In the genomic region with DNA sequence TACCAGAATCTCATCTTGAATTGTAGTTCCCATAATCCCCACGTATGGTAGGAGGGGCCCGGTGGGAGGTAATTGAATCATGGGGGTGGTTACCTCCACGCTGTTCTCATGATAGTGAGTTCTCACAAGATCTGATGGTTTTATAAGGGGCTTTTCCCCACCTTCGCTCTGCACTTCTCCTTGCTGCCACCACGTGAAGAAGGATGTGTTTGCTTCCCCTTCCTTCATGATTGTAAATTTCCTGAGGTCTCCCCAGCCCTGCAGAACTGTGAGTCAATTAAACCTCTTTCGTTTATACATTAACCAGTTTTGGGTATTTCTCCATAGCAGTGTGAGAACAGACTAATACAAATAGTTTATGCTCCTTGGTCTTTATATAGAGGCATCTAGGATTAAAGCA, we compare ENCODE assay signal across 8 cellular contexts. TPM values are rescaled to one million over a fixed set of nuclear protein-coding genes. Genes with fewer than 3 reads are reported as not detected.
DNase-seq lines count a peak whose midpoint lies in the region; ATAC-seq, FAIRE-seq and TF ChIP-seq lines count a peak whose summit lies in the region.
"Not testable (repeated sequence)": the region's sequence is repeated elsewhere in the genome, so short reads cannot be mapped to it uniquely, and the experiment has no call there.

No MANE protein-coding gene starts in this region.

- not testable (repeated sequence) for H3K36me3 Mint-ChIP-seq in activated B cell treated with CpG ODN at 0.5 μM for 24 hours (ENCODE audit: low read depth); activated T-cell treated with anti-CD3 and anti-CD28 coated beads, Interleukin-2, amount 50 U/mL, for 24 hours (ENCODE audit: low read depth); activated naive CD8-positive, alpha-beta T cell treated with anti-CD3 and anti-CD28 coated beads, Interleukin-2, amount 50 U/mL, for 24 hours (ENCODE audit: low read depth)

- H3K4me1 ChIP-seq in A549 = not testable (repeated sequence)

- intact Hi-C loops in activated B cell treated with CpG ODN at 0.5 μM for 24 hours (cut with micrococcal nuclease) = loop anchor here (5.0 to 10.0 kb wide), 3 partner anchors 268 to 1111 kb away; partner anchors contain the start of gene GABRB2

- H3K9me3 ChIP-seq in A549 = not testable (repeated sequence)

- 5% methylated on average over 6 of the region's 6 CpGs for WGBS in A549 (ENCODE audit: missing lambda C conversion rate)

- ATAC-seq in A549; activated B cell treated with CpG ODN at 0.5 μM for 24 hours (ENCODE audit: low read depth): not testable (repeated sequence)
- peak; percentile 31 for ATAC-seq in activated naive CD8-positive, alpha-beta T cell treated with anti-CD3 and anti-CD28 coated beads, Interleukin-2, amount 50 U/mL, for 24 hours

- not testable (repeated sequence) for H3K9me3 Mint-ChIP-seq in activated B cell treated with CpG ODN at 0.5 μM for 24 hours; activated T-cell treated with anti-CD3 and anti-CD28 coated beads, Interleukin-2, amount 50 U/mL, for 24 hours; activated naive CD8-positive, alpha-beta T cell treated with anti-CD3 and anti-CD28 coated beads, Interleukin-2, amount 50 U/mL, for 24 hours

- not testable (repeated sequence) for H3K4me3 Mint-ChIP-seq in activated B cell treated with CpG ODN at 0.5 μM for 24 hours; activated T-cell treated with anti-CD3 and anti-CD28 coated beads, Interleukin-2, amount 50 U/mL, for 24 hours
- H3K4me3 Mint-ChIP-seq in activated naive CD8-positive, alpha-beta T cell treated with anti-CD3 and anti-CD28 coated beads, Interleukin-2, amount 50 U/mL, for 24 hours = peak overlapping the region; percentile 41

- not testable (repeated sequence) for H3K27me3 Mint-ChIP-seq in activated B cell treated with CpG ODN at 0.5 μM for 24 hours; activated T-cell treated with anti-CD3 and anti-CD28 coated beads, Interleukin-2, amount 50 U/mL, for 24 hours; activated naive CD8-positive, alpha-beta T cell treated with anti-CD3 and anti-CD28 coated beads, Interleukin-2, amount 50 U/mL, for 24 hours

- H3K27ac Mint-ChIP-seq in activated B cell treated with CpG ODN at 0.5 μM for 24 hours = peak overlapping the region; percentile 9
- peak overlapping the region; percentile 80 for H3K27ac Mint-ChIP-seq in activated T-cell treated with anti-CD3 and anti-CD28 coated beads, Interleukin-2, amount 50 U/mL, for 24 hours
- H3K27ac Mint-ChIP-seq in activated naive CD8-positive, alpha-beta T cell treated with anti-CD3 and anti-CD28 coated beads, Interleukin-2, amount 50 U/mL, for 24 hours = peak overlapping the region; percentile 75

- H3K4me3 ChIP-seq in A549 = not testable (repeated sequence)

- CTCF ChIA-PET in A549 (lab: Yijun Ruan, JAX) (interaction anchor here (5.7 kb wide), 1 partner anchor 12 kb away, joined by 139 read pairs; the partner anchor contains the start of genes PTTG1 and SLU7), activated B cell treated with CpG ODN at 0.5 μM for 24 hours (lab: Charles Lee) (interaction anchor here (0.8 to 6.6 kb wide), 3 partner anchors 30 to 71 kb away, joined by 3 to 132 read pairs (median 128); no protein-coding TSS in a partner anchor)

- peak overlapping the region; percentile 21; the same call in 2 of the 3 replicates for H3K4me2 ChIP-seq in A549

- TF ChIP-seq RAD21 in A549 (conservative IDR thresholded peaks at IDR 0.05 in 1 of 2, IDR thresholded peaks at IDR 0.05 in 1 of 2) = not testable (repeated sequence)

- FAIRE-seq in A549 (lab: Jason Lieb, UNC) = not testable (repeated sequence)
- FAIRE-seq in GM12891 (lab: Jason Lieb, UNC) = peak; percentile 45

- not testable (repeated sequence) for DNase-seq in A549 (ENCODE audit: low read depth in 1 of 2, low spot score in 1 of 2); GM12891 (ENCODE audit: insufficient read length, low spot score); activated B cell treated with CpG ODN at 0.5 μM for 24 hours; activated T-cell treated with anti-CD3 and anti-CD28 coated beads, Interleukin-2, amount 50 U/mL, for 24 hours
- DNase-seq in NCI-H82 (lab: John Stamatoyannopoulos, UW) (peak; percentile 16), left kidney (ENCODE audit: low read depth, low spot score) (peak; percentile 21)
- peak; percentile 26 for DNase-seq in activated naive CD8-positive, alpha-beta T cell treated with anti-CD3 and anti-CD28 coated beads, Interleukin-2, amount 50 U/mL, for 24 hours
- peak; percentile 43 for DNase-seq in stimulated activated CD8-positive, alpha-beta memory T cell treated with anti-CD3 and anti-CD28 coated beads, Interleukin-4, amount 100 ng/mL, for 48 hours

- not testable (repeated sequence) for H3K27ac ChIP-seq in A549

- not testable (repeated sequence) for TF ChIP-seq EP300 in A549 (IDR thresholded peaks at IDR 0.05)

- not testable (repeated sequence) for TF ChIP-seq CTCF in A549 (IDR thresholded peaks at IDR 0.05); activated B cell treated with CpG ODN at 0.5 μM for 24 hours (IDR thresholded peaks at IDR 0.05)

- not testable (repeated sequence) for TF ChIP-seq POLR2A in A549 (IDR thresholded peaks at IDR 0.05; ENCODE audit: low read length); GM12891 (IDR thresholded peaks at IDR 0.05; ENCODE audit: low read depth, low read length)

- peaks cover 73% of the 10 kb centered on the region for H3K4me1 Mint-ChIP-seq in activated B cell treated with CpG ODN at 0.5 μM for 24 hours
- H3K4me1 Mint-ChIP-seq in activated T-cell treated with anti-CD3 and anti-CD28 coated beads, Interleukin-2, amount 50 U/mL, for 24 hours (ENCODE audit: low read depth) = peaks cover 48% of the 10 kb centered on the region
- peaks cover 63% of the 10 kb centered on the region for H3K4me1 Mint-ChIP-seq in activated naive CD8-positive, alpha-beta T cell treated with anti-CD3 and anti-CD28 coated beads, Interleukin-2, amount 50 U/mL, for 24 hours

- POLR2A ChIA-PET in A549 (lab: Yijun Ruan, JAX) = not testable (repeated sequence)
- POLR2A ChIA-PET in activated B cell treated with CpG ODN at 0.5 μM for 24 hours (lab: Charles Lee) = interaction anchor here (7.7 kb wide), 1 partner anchor 33 kb away, joined by 154 read pairs; no protein-coding TSS in a partner anchor

RNA-seq across cellular contexts. Expression of gene PTTG1, which starts 15.0 kb away (rescaled TPM):
- 180 and 227 TPM in 2 replicates for polyA plus RNA-seq in A549 (2011; rRNA removed)
- 337 and 460 TPM in 2 replicates for polyA plus RNA-seq in A549 (2012; cell fraction: cytosol; rRNA removed)
- 109 and 125 TPM in 2 replicates for polyA plus RNA-seq in A549 (2012; cell fraction: nucleus; rRNA removed)
- 195 to 226 TPM (median 222 TPM) in 3 replicates for polyA plus RNA-seq in A549 (2017; fragmentation: RNase III; extraction: RNeasy Plus Mini Kit Qiagen cat#74134 plus additional on column Dnase treatment)
- polyA minus RNA-seq in A549 (2011; rRNA and poly(A)+ RNA removed) = 40.3 and 40.9 TPM in 2 replicates
- polyA plus RNA-seq in GM12891 (2012; ENCODE audit: low read depth, missing spikeins) = 176 TPM
- total RNA-seq in activated B cell treated with CpG ODN at 0.5 μM for 24 hours = 15.3 and 16.8 TPM in 2 replicates

RNA-seq across cellular contexts. Expression of gene SLU7, which starts 17.8 kb away (rescaled TPM):
- polyA plus RNA-seq in A549 (2011; rRNA removed) = 49.0 and 67.0 TPM in 2 replicates
- polyA plus RNA-seq in A549 (2012; cell fraction: cytosol; rRNA removed) = 9.8 and 19.1 TPM in 2 replicates
- polyA plus RNA-seq in A549 (2012; cell fraction: nucleus; rRNA removed) = 7.3 and 16.3 TPM in 2 replicates
- polyA plus RNA-seq in A549 (2017; fragmentation: RNase III; extraction: RNeasy Plus Mini Kit Qiagen cat#74134 plus additional on column Dnase treatment) = 68.9 to 80.0 TPM (median 75.5 TPM) in 3 replicates
- polyA minus RNA-seq in A549 (2011; rRNA and poly(A)+ RNA removed) = 9.0 and 9.3 TPM in 2 replicates
- polyA plus RNA-seq in GM12891 (2012; ENCODE audit: low read depth, missing spikeins) = 57.3 TPM
- 58.5 and 59.3 TPM in 2 replicates for total RNA-seq in activated B cell treated with CpG ODN at 0.5 μM for 24 hours

RNA-seq across cellular contexts. Expression of gene FAM200C, which starts 36.8 kb away (rescaled TPM):
- 4.3 TPM in 2 replicates for polyA plus RNA-seq in A549 (2011; rRNA removed)
- polyA plus RNA-seq in A549 (2012; cell fraction: cytosol; rRNA removed) = 0.63 and 0.82 TPM in 2 replicates
- 0.56 and 0.95 TPM in 2 replicates for polyA plus RNA-seq in A549 (2012; cell fraction: nucleus; rRNA removed)
- polyA plus RNA-seq in A549 (2017; fragmentation: RNase III; extraction: RNeasy Plus Mini Kit Qiagen cat#74134 plus additional on column Dnase treatment) = 2.5 to 2.7 TPM (median 2.6 TPM) in 3 replicates
- 1.8 and 2.9 TPM in 2 replicates for polyA minus RNA-seq in A549 (2011; rRNA and poly(A)+ RNA removed)
- 1.0 TPM for polyA plus RNA-seq in GM12891 (2012; ENCODE audit: low read depth, missing spikeins)
- 0.44 and 0.66 TPM in 2 replicates for total RNA-seq in activated B cell treated with CpG ODN at 0.5 μM for 24 hours

Comparison
In these comparisons a context has a peak if more than half of its experiments do, and no peak if none do; other contexts are left out.
1. H3K27ac Mint-ChIP-seq: peak in every context shown above with its lines; median percentile 80 in activated T-cell treated with anti-CD3 and anti-CD28 coated beads, Interleukin-2, amount 50 U/mL, for 24 hours; 75 in activated naive CD8-positive, alpha-beta T cell treated with anti-CD3 and anti-CD28 coated beads, Interleukin-2, amount 50 U/mL, for 24 hours; 9 in activated B cell treated with CpG ODN at 0.5 μM for 24 hours.